In genomic region chr1:185318431-185319151, GRCh38 we compare ENCODE assay signal across 8 cellular contexts. TPM values are rescaled to one million over a fixed set of nuclear protein-coding genes. Genes with fewer than 3 reads are reported as not detected.
DNase-seq lines count a peak whose midpoint lies in the region; TF ChIP-seq lines count a peak whose summit lies in the region.

No MANE protein-coding gene starts in this region.

- H3K36me3 ChIP-seq in WERI-Rb-1 (peaks cover 14% of the 10 kb centered on the region), iPS-18a (ENCODE audit: control insufficient read depth, low read depth, low read length) (peaks cover 4% of the 10 kb centered on the region)

- H3K9me3 Mint-ChIP-seq in T-helper 1 cell treated with Interleukin-12 subunit alpha and Interleukin-12 subunit beta and Interleukin-4 antibody, amounts not matched to agents 30 μg/mL and 1 μg/mL, for 36 hours, result no peaks in the 10 kb centered on the region

- no peaks in the 10 kb centered on the region for H3K27me3 Mint-ChIP-seq in T-helper 1 cell treated with Interleukin-12 subunit alpha and Interleukin-12 subunit beta and Interleukin-4 antibody, amounts not matched to agents 30 μg/mL and 1 μg/mL, for 36 hours (ENCODE audit: low read depth)

- H3K27ac ChIP-seq in WERI-Rb-1 (no peak overlapping the region), iPS-18a (ENCODE audit: low read length) (no peak overlapping the region), substantia nigra (ENCODE audit: low read depth, low read length, poor library complexity, severe bottlenecking) (peak overlapping the region; percentile 97)

- H3K27ac Mint-ChIP-seq in T-helper 1 cell treated with Interleukin-12 subunit alpha and Interleukin-12 subunit beta and Interleukin-4 antibody, amounts not matched to agents 30 μg/mL and 1 μg/mL, for 36 hours, result peak overlapping the region; percentile 95

- peaks cover 31% of the 10 kb centered on the region for H3K4me1 Mint-ChIP-seq in T-helper 1 cell treated with Interleukin-12 subunit alpha and Interleukin-12 subunit beta and Interleukin-4 antibody, amounts not matched to agents 30 μg/mL and 1 μg/mL, for 36 hours (ENCODE audit: low read depth)

- H3K4me3 Mint-ChIP-seq in T-helper 1 cell treated with Interleukin-12 subunit alpha and Interleukin-12 subunit beta and Interleukin-4 antibody, amounts not matched to agents 30 μg/mL and 1 μg/mL, for 36 hours, result peak overlapping the region; percentile 99

- H3K4me1 ChIP-seq in iPS-18a (ENCODE audit: control insufficient read depth, low read depth, low read length), result peaks cover 21% of the 10 kb centered on the region

- no peaks in the 10 kb centered on the region for H3K9me3 ChIP-seq in WERI-Rb-1 (ENCODE audit: severe bottlenecking)
- no peaks in the 10 kb centered on the region for H3K9me3 ChIP-seq in iPS-18a (ENCODE audit: control insufficient read depth, low read depth, low read length)

- peaks cover 33% of the 10 kb centered on the region for H3K36me3 Mint-ChIP-seq in T-helper 1 cell treated with Interleukin-12 subunit alpha and Interleukin-12 subunit beta and Interleukin-4 antibody, amounts not matched to agents 30 μg/mL and 1 μg/mL, for 36 hours (ENCODE audit: low read depth)

- H3K27me3 ChIP-seq in WERI-Rb-1 (ENCODE audit: insufficient read depth, low read depth, severe bottlenecking) (no peaks in the 10 kb centered on the region), iPS-18a (ENCODE audit: control insufficient read depth, insufficient read depth, low read length) (no peaks in the 10 kb centered on the region)

- DNase-seq in T-helper 1 cell (no peak), WERI-Rb-1 (no peak), substantia nigra (lab: John Stamatoyannopoulos, UW) (peak in 9 of 49 donors; percentile 1 to 38 (median 7)), HuH-7 (ENCODE audit: low spot score) (no peak), occipital lobe (lab: John Stamatoyannopoulos, UW) (no peak), kidney tubule cell (ENCODE audit: low spot score) (no peak)

- no peak for TF ChIP-seq CTCF in WERI-Rb-1 (IDR thresholded peaks at IDR 0.05; ENCODE audit: low read depth, low read length)

- peak overlapping the region; percentile 74; the same call in 1 of the 2 replicates for H3K4me3 ChIP-seq in WERI-Rb-1 (ENCODE audit: low read depth, low read length)
- H3K4me3 ChIP-seq in iPS-18a (ENCODE audit: low read length), result peak overlapping the region; percentile 75

- H3K9ac ChIP-seq in iPS-18a (ENCODE audit: low read length), result peak overlapping the region; percentile 86

RNA-seq across cellular contexts. Expression of gene IVNS1ABP, which starts 1.5 kb away (rescaled TPM):
- 249 TPM for total RNA-seq in occipital lobe
